Comparison of ENCODE assay signal across 8 cellular contexts in genomic region chr9:114551750-114552685, GRCh38. TPM values are rescaled to one million over a fixed set of nuclear protein-coding genes. Genes with fewer than 3 reads are reported as not detected.
DNase-seq lines count a peak whose midpoint lies in the region; TF ChIP-seq lines count a peak whose summit lies in the region.

No MANE protein-coding gene starts in this region.

- H3K4ac ChIP-seq in H9 (ENCODE audit: low read depth, low read length): no peak overlapping the region

- H3K18ac ChIP-seq in H9 (ENCODE audit: insufficient read length, low read depth, low read length): no peak overlapping the region

- no peak overlapping the region for H3K14ac ChIP-seq in H9 (ENCODE audit: insufficient read depth, low read length)

- intact Hi-C loops in CD14-positive monocyte (cut with micrococcal nuclease): no loop called here

- H3K4me3 Mint-ChIP-seq in CD14-positive monocyte (no peak overlapping the region), endodermal cell (no peak overlapping the region), nephron (no peak overlapping the region), H9 (no peak overlapping the region)

- H2BK120ac ChIP-seq in H9 (ENCODE audit: low read depth, low read length, poor library complexity, severe bottlenecking): no peak overlapping the region

- H4K5ac ChIP-seq in H9 (ENCODE audit: insufficient read length, low read depth, low read length): no peak overlapping the region

- TF ChIP-seq CTCF in CD14-positive monocyte (IDR thresholded peaks at IDR 0.05): no peak
- no peak for TF ChIP-seq CTCF in endodermal cell (conservative IDR thresholded peaks at IDR 0.05)
- TF ChIP-seq CTCF in nephron (IDR thresholded peaks at IDR 0.05; ENCODE audit: unreplicated experiment in 3 of 3): no peak
- no peak for TF ChIP-seq CTCF in H9 (conservative IDR thresholded peaks at IDR 0.05)

- H2BK5ac ChIP-seq in H9 (ENCODE audit: insufficient read length, low read length): no peak overlapping the region

- H2BK20ac ChIP-seq in H9 (ENCODE audit: low read depth, low read length, poor library complexity, severe bottlenecking): no peak overlapping the region

- 25 to 69% methylated on average over 2 to 6 of the region's 6 CpGs for WGBS in endodermal cell (ENCODE audit: insufficient coverage in 1 of 2, insufficient read length in 1 of 2), 2 experiments
- no CpG with 5 or more reads among the region's 6 CpGs for WGBS in H9 (ENCODE audit: extremely low coverage, insufficient read length, low lambda C conversion rate)

- H3K9me3 ChIP-seq in endodermal cell (ENCODE audit: control insufficient read depth, low read length) (peaks cover 7% of the 10 kb centered on the region), H9 (ENCODE audit: control insufficient read depth, low read depth, low read length) (no peaks in the 10 kb centered on the region)

- no peaks in the 10 kb centered on the region for H3K79me1 ChIP-seq in H9 (ENCODE audit: insufficient read depth, low read depth, low read length, poor library complexity, severe bottlenecking)

- H3K4me1 ChIP-seq in endodermal cell (ENCODE audit: control insufficient read depth, insufficient read depth, low read length) (no peaks in the 10 kb centered on the region), H9 (ENCODE audit: insufficient read depth, low read length) (no peaks in the 10 kb centered on the region)

- H3K4me3 ChIP-seq in endodermal cell (ENCODE audit: low read length): no peak overlapping the region

- H3K4me1 Mint-ChIP-seq in CD14-positive monocyte (peaks cover 24% of the 10 kb centered on the region), endodermal cell (no peaks in the 10 kb centered on the region), nephron (peaks cover 5% of the 10 kb centered on the region), H9 (peaks cover 0 to 8% of the 10 kb centered on the region in 2 experiments; a peak in 3 of 4 replicates)

- H3K27ac ChIP-seq in endodermal cell (ENCODE audit: low read depth, low read length) (no peak overlapping the region), H9 (ENCODE audit: insufficient read length, low read depth, low read length) (no peak overlapping the region)

- no peak overlapping the region for H4K91ac ChIP-seq in H9 (ENCODE audit: insufficient read length, low read depth, low read length)

- H4K20me1 ChIP-seq in H9 (ENCODE audit: control insufficient read depth, insufficient read depth, insufficient read length): no peaks in the 10 kb centered on the region

- H3K9me3 Mint-ChIP-seq in CD14-positive monocyte (peaks cover 4 to 9% (median 6%) of the 10 kb centered on the region in 7 donors), endodermal cell (peaks cover 5% of the 10 kb centered on the region), nephron (peaks cover 3% of the 10 kb centered on the region), H9 (peaks cover 5% of the 10 kb centered on the region in 2 experiments)

- no peak overlapping the region for H3K9ac ChIP-seq in endodermal cell (ENCODE audit: extremely low read depth, low read length, poor library complexity, severe bottlenecking)
- no peak overlapping the region for H3K9ac ChIP-seq in H9 (ENCODE audit: extremely low read depth, insufficient read length, low read length)

- no peaks in the 10 kb centered on the region for H3K36me3 ChIP-seq in endodermal cell (ENCODE audit: control insufficient read depth, insufficient read depth, low read length)

- H3K56ac ChIP-seq in H9 (ENCODE audit: insufficient read length, low read depth, low read length): no peak overlapping the region

- no peaks in the 10 kb centered on the region for H3K23me2 ChIP-seq in H9 (ENCODE audit: insufficient read length, low read depth, low read length, poor library complexity, severe bottlenecking)

- no peak overlapping the region for H2BK15ac ChIP-seq in H9 (ENCODE audit: low read depth, low read length)

- no peak overlapping the region for H3K23ac ChIP-seq in H9 (ENCODE audit: insufficient read length, low read depth, low read length)

- H3K36me3 Mint-ChIP-seq in CD14-positive monocyte: peaks cover 3 to 5% of the 10 kb centered on the region in 2 donors
- H3K36me3 Mint-ChIP-seq in endodermal cell (ENCODE audit: low read depth): no peaks in the 10 kb centered on the region
- no peaks in the 10 kb centered on the region for H3K36me3 Mint-ChIP-seq in nephron (ENCODE audit: low read depth)
- no peaks in the 10 kb centered on the region for H3K36me3 Mint-ChIP-seq in H9 (ENCODE audit: insufficient read depth in 1 of 3, low read depth in 3 of 3)

- H4K8ac ChIP-seq in H9 (replicated peaks; ENCODE audit: insufficient read length, low read depth, low read length): no peak overlapping the region

- DNase-seq in CD14-positive monocyte (ENCODE audit: low spot score) (peak; percentile 84), NCI-H2227 (lab: John Stamatoyannopoulos, UW; ENCODE audit: unreplicated experiment) (peak; percentile 67), endodermal cell (peak; percentile 62), cortex of kidney (lab: John Stamatoyannopoulos, UW) (no peak), NCI-H1417 treated with DMSO at 0.1 percent for 48 hours (lab: John Stamatoyannopoulos, UW) (no peak), H9 (no peak), T-helper 1 cell (no peak)

- no peaks in the 10 kb centered on the region for H3K79me2 ChIP-seq in H9 (ENCODE audit: insufficient read depth, low read length)

- no peak overlapping the region for H2AFZ ChIP-seq in H9 (ENCODE audit: low read length)

- H3K27me3 Mint-ChIP-seq in CD14-positive monocyte (ENCODE audit: low read depth in 3 of 3): peaks cover 0 to 4% (median 2%) of the 10 kb centered on the region in 3 donors
- H3K27me3 Mint-ChIP-seq in endodermal cell (ENCODE audit: insufficient read depth): peaks cover 12% of the 10 kb centered on the region
- H3K27me3 Mint-ChIP-seq in nephron (ENCODE audit: low read depth): peaks cover 38% of the 10 kb centered on the region
- H3K27me3 Mint-ChIP-seq in H9 (ENCODE audit: low read depth): peaks cover 10% of the 10 kb centered on the region; the same call in 1 of the 2 replicates

- H3K4me2 ChIP-seq in H9 (ENCODE audit: insufficient read depth, insufficient read length, low read length): no peak overlapping the region

- H3T11ph ChIP-seq in H9 (ENCODE audit: low read length): no peak overlapping the region

- no peak overlapping the region for H2AK5ac ChIP-seq in H9 (ENCODE audit: insufficient read length, low read length)

- H3K27me3 ChIP-seq in endodermal cell (ENCODE audit: control insufficient read depth, insufficient read depth, low read length, poor library complexity, severe bottlenecking) (peaks cover 13% of the 10 kb centered on the region), H9 (ENCODE audit: insufficient read depth, low read length) (no peaks in the 10 kb centered on the region)

- H2BK12ac ChIP-seq in H9 (ENCODE audit: insufficient read length, low read depth, low read length): no peak overlapping the region

- H3K27ac Mint-ChIP-seq in CD14-positive monocyte: peak overlapping the region in 5 of 7 donors; percentile 43 to 87 (median 58)
- H3K27ac Mint-ChIP-seq in endodermal cell: no peak overlapping the region
- peak overlapping the region; percentile 79 to 86 (median 83) for H3K27ac Mint-ChIP-seq in nephron
- H3K27ac Mint-ChIP-seq in H9: peak overlapping the region in 1 of 3 experiments; percentile 14; a peak in 1 of 7 replicates

RNA-seq across cellular contexts. Expression of gene ATP6V1G1, which starts 35.6 kb away (rescaled TPM):
- polyA plus RNA-seq in CD14-positive monocyte: 100 to 1,000 TPM; 214 to 226 TPM
- 100 to 1,000 TPM; 123 TPM for total RNA-seq in endodermal cell
- polyA plus RNA-seq in endodermal cell (2013, experiment 1 of 2): 185 TPM
- 188 TPM for polyA plus RNA-seq in endodermal cell (2013, experiment 2 of 2)
- 119 and 120 TPM in 2 replicates for total RNA-seq in H9 (2021)

RNA-seq across cellular contexts. Expression of gene WHRN, which starts 46.7 kb away (rescaled TPM):
- polyA plus RNA-seq in CD14-positive monocyte: under 1 TPM; 0.13 to 0.30 TPM
- 10 to 100 TPM in 1 of 2 donors, 1 to 10 TPM in 1; 7.0 to 12.8 TPM for total RNA-seq in endodermal cell
- 17.9 TPM for polyA plus RNA-seq in endodermal cell (2013, experiment 1 of 2)
- 16.1 TPM for polyA plus RNA-seq in endodermal cell (2013, experiment 2 of 2)
- total RNA-seq in H9 (2021): 2.2 and 2.3 TPM in 2 replicates

RNA-seq across cellular contexts. Expression of gene TMEM268, which starts 59.1 kb away (rescaled TPM):
- polyA plus RNA-seq in CD14-positive monocyte: 10 to 100 TPM; 12.8 to 14.5 TPM
- total RNA-seq in endodermal cell: 1 to 10 TPM; 6.8 to 8.2 TPM
- 6.9 TPM for polyA plus RNA-seq in endodermal cell (2013, experiment 1 of 2)
- polyA plus RNA-seq in endodermal cell (2013, experiment 2 of 2): 5.4 TPM
- total RNA-seq in H9 (2021): 9.8 TPM in 2 replicates

Comparison
In these comparisons a context has a peak if more than half of its experiments do, and no peak if none do; other contexts are left out.
1. DNase-seq: peak in CD14-positive monocyte (single experiment), NCI-H2227 (single experiment) and endodermal cell (single experiment); none in cortex of kidney (single experiment), NCI-H1417 treated with DMSO at 0.1 percent for 48 hours (single experiment), H9 (single experiment) and T-helper 1 cell (0 of 5).